ENCODE assay signal across 17 cellular contexts in genomic region chr1:84246228-84246627, GRCh38. TPM values are rescaled to one million over a fixed set of nuclear protein-coding genes. Genes with fewer than 3 reads are reported as not detected.
A peak's percentile ranks its signal among the peaks of the same experiment; 100 is the strongest.
DNase-seq lines count a peak whose midpoint lies in the region; ATAC-seq and TF ChIP-seq lines count a peak whose summit lies in the region.
"Had no signal": no experiment of that assay in that cellular context is flagged by ENCODE, and none has a peak within 500 bp of the region (broad histone marks: within the 10 kb centered on the region; RNA-seq: fewer than 3 reads in every experiment).

No MANE protein-coding gene starts in this region.

- no peak for TF ChIP-seq RAD21 in HCT116 (IDR thresholded peaks at IDR 0.05; ENCODE audit: low read depth)

- peak overlapping the region; percentile 33 for H2AFZ ChIP-seq in HCT116 (ENCODE audit: low read depth, low read length, poor library complexity, severe bottlenecking)
- H2AFZ ChIP-seq: GM23338 had no signal

- peaks cover 35% of the 10 kb centered on the region in 2 experiments for H3K4me1 ChIP-seq in HCT116 (ENCODE audit: control insufficient read depth in 1 of 2, insufficient read depth in 2 of 2, low read length in 2 of 2)
- H3K4me1 ChIP-seq in SJSA1 (replicated peaks) = peaks cover 5% of the 10 kb centered on the region
- H3K4me1 ChIP-seq: prostate gland had no signal

- peaks cover 37% of the 10 kb centered on the region for H3K9me3 Mint-ChIP-seq in progenitor cell of endocrine pancreas (ENCODE audit: low read depth)

- H4K20me1 ChIP-seq in HCT116 (ENCODE audit: insufficient read depth) = no peaks in the 10 kb centered on the region

- peak overlapping the region; percentile 46 for H3K9ac ChIP-seq in HCT116 (ENCODE audit: low read length)

- no peak for TF ChIP-seq CTCF in HCT116 (IDR thresholded peaks at IDR 0.05 in 2 of 3, conservative IDR thresholded peaks at IDR 0.05 in 1 of 3; ENCODE audit: borderline replicate concordance in 1 of 3, insufficient read depth in 1 of 3, low read depth in 2 of 3, low read length in 2 of 3)
- no peak for TF ChIP-seq CTCF in progenitor cell of endocrine pancreas (IDR thresholded peaks at IDR 0.05; ENCODE audit: unreplicated experiment)

- H3K4me3 Mint-ChIP-seq in progenitor cell of endocrine pancreas (ENCODE audit: low read depth) = peak overlapping the region; percentile 14
- H3K4me3 Mint-ChIP-seq: activated CD4-positive, alpha-beta T cell treated with anti-CD3 and anti-CD28 coated beads, Interleukin-2, amount 10 ng/mL, durations not matched to agents 24 days and 14 days; brain; GM23338; stimulated activated naive CD8-positive, alpha-beta T cell treated with anti-CD3 and anti-CD28 coated beads, Interleukin-15, Interleukin-2, amounts not matched to agents 100 ng/mL and 50 ng/mL, for 24 hours had no signal

- H3K9me3 ChIP-seq in HCT116 (ENCODE audit: control insufficient read depth in 1 of 2, insufficient read depth in 1 of 2, low read depth in 1 of 2, low read length in 2 of 2) (no peaks in the 10 kb centered on the region), SJSA1 (replicated peaks) (no peaks in the 10 kb centered on the region)
- H3K9me3 ChIP-seq: prostate gland had no signal

- peaks cover 45% of the 10 kb centered on the region for H3K36me3 Mint-ChIP-seq in progenitor cell of endocrine pancreas (ENCODE audit: insufficient read depth)

- H3K79me2 ChIP-seq in HCT116 (ENCODE audit: insufficient read depth, low read length) = no peaks in the 10 kb centered on the region

- intact Hi-C loops in HCT116 (cut with micrococcal nuclease) = loop anchor here (2.0 to 5.0 kb wide), 4 partner anchors 74 to 187 kb away; no protein-coding TSS in a partner anchor

- H3K27me3 ChIP-seq in HCT116 (ENCODE audit: insufficient read depth, low read length) (no peaks in the 10 kb centered on the region), SJSA1 (replicated peaks) (no peaks in the 10 kb centered on the region)

- CTCF ChIA-PET in HCT116 (lab: Charles Lee) = no interaction called here

- H3K27ac ChIP-seq in HCT116 (ENCODE audit: low read depth, low read length) (peak overlapping the region; percentile 95), SJSA1 (peak overlapping the region; percentile 89; the same call in 1 of the 2 replicates)
- H3K27ac ChIP-seq: prostate gland had no signal

- no peak for ATAC-seq in HCT116
- no peak for ATAC-seq in activated CD4-positive, CD25-positive, alpha-beta regulatory T cell treated with anti-CD3 and anti-CD28 coated beads, Interleukin-2, amount 50 U/mL, for 24 hours
- ATAC-seq in GM21576 (IDR thresholded peaks at IDR 0.05; ENCODE audit: unreplicated experiment) = no peak
- ATAC-seq: GM23338 had no signal

- no peaks in the 10 kb centered on the region for H3K9me2 ChIP-seq in HCT116 (ENCODE audit: insufficient read depth)

- no TSS peak for BruUV-seq in HCT116 (replicated peaks; lab: Mats Ljungman, UMichigan)

- H3K4me3 ChIP-seq in HCT116 (replicated peaks in 1 of 2; ENCODE audit: low read depth in 1 of 2, low read length in 2 of 2) = no peak overlapping the region
- H3K4me3 ChIP-seq in SJSA1 = no peak overlapping the region
- H3K4me3 ChIP-seq: GM23338, prostate gland had no signal

- peak overlapping the region; percentile 78 for H3K27ac Mint-ChIP-seq in progenitor cell of endocrine pancreas
- H3K27ac Mint-ChIP-seq: activated CD4-positive, alpha-beta T cell treated with anti-CD3 and anti-CD28 coated beads, Interleukin-2, amount 10 ng/mL, durations not matched to agents 24 days and 14 days; brain; GM23338; stimulated activated naive CD8-positive, alpha-beta T cell treated with anti-CD3 and anti-CD28 coated beads, Interleukin-15, Interleukin-2, amounts not matched to agents 100 ng/mL and 50 ng/mL, for 24 hours had no signal

- no peaks in the 10 kb centered on the region for H3K27me3 Mint-ChIP-seq in progenitor cell of endocrine pancreas
- H3K27me3 Mint-ChIP-seq: brain; stimulated activated naive CD8-positive, alpha-beta T cell treated with anti-CD3 and anti-CD28 coated beads, Interleukin-15, Interleukin-2, amounts not matched to agents 100 ng/mL and 50 ng/mL, for 24 hours had no signal

- POLR2A ChIA-PET in HCT116 (lab: Charles Lee) = interaction anchor here (1.3 kb wide), 1 partner anchor 52 kb away, joined by 3 read pairs; no protein-coding TSS in a partner anchor

- DNase-seq in HCT116 (ENCODE audit: low read depth, low spot score) = no peak
- peak in 1 of 2 experiments; percentile 4 for DNase-seq in SJSA1 (ENCODE audit: low read depth in 1 of 2, low spot score in 2 of 2)
- DNase-seq in glomerular endothelial cell (ENCODE audit: extremely low read depth, low read depth, low spot score) = peak; percentile 33
- no peak for DNase-seq in progenitor cell of endocrine pancreas (ENCODE audit: low spot score, unreplicated experiment)
- DNase-seq in iPS-NIHi7 (ENCODE audit: extremely low spot score) = no peak
- no peak for DNase-seq in NCI-H1694 treated with DMSO at 0.1 percent for 48 hours (lab: John Stamatoyannopoulos, UW)
- DNase-seq: activated CD4-positive, alpha-beta T cell treated with anti-CD3 and anti-CD28 coated beads, Interleukin-2, amount 10 ng/mL, durations not matched to agents 24 days and 14 days; activated naive CD4-positive, alpha-beta T cell treated with anti-CD3 and anti-CD28 coated beads, Interleukin-2, amount 50 U/mL, for 16 hours; NCI-H2107; NCI-H774 had no signal

- no peaks in the 10 kb centered on the region for H3K36me3 ChIP-seq in HCT116 (ENCODE audit: control insufficient read depth in 1 of 2, insufficient read depth in 2 of 2, low read length in 2 of 2)
- H3K36me3 ChIP-seq in SJSA1 = no peaks in the 10 kb centered on the region
- H3K36me3 ChIP-seq: prostate gland had no signal

- RAD21 ChIA-PET in HCT116 (lab: Charles Lee; ENCODE audit: low non-redundant PET in 1 of 2, low total read pairs in 2 of 2, uncharacterized antibody in 2 of 2, unreplicated experiment in 2 of 2) = no interaction called here

- H3K4me1 Mint-ChIP-seq in progenitor cell of endocrine pancreas (ENCODE audit: low read depth) = peaks cover 14% of the 10 kb centered on the region
- H3K4me1 Mint-ChIP-seq: brain, GM23338 had no signal

- peak overlapping the region; percentile 55 for H3K4me2 ChIP-seq in HCT116 (ENCODE audit: low read length)
- H3K4me2 ChIP-seq: GM23338 had no signal

- TF ChIP-seq POLR2A in HCT116 (IDR thresholded peaks at IDR 0.05; ENCODE audit: borderline replicate concordance, extremely low read depth, insufficient read depth, insufficient read length) = no peak

TF ChIP-seq in HCT116, 20 proteins besides CTCF, POLR2A, EP300 and RAD21:
- TF ChIP-seq ELF1 (IDR thresholded peaks at IDR 0.05; ENCODE audit: borderline replicate concordance, low read depth) (no peak), SRF (IDR thresholded peaks at IDR 0.05; ENCODE audit: low read depth) (no peak), TCF7L2 (IDR thresholded peaks at IDR 0.05; ENCODE audit: borderline replicate concordance, extremely low read depth, insufficient read depth, insufficient read length) (no peak), CEBPB (IDR thresholded peaks at IDR 0.05; ENCODE audit: low read depth) (no peak), EZH2 (IDR thresholded peaks at IDR 0.05) (no peak), SP1 (IDR thresholded peaks at IDR 0.05; ENCODE audit: low read depth) (no peak), EZH2phosphoT487 (IDR thresholded peaks at IDR 0.05; ENCODE audit: borderline replicate concordance) (no peak), ZBTB33 (IDR thresholded peaks at IDR 0.05; ENCODE audit: extremely low read depth, insufficient replicate concordance, low read length) (no peak), ZNF274 (IDR thresholded peaks at IDR 0.05; ENCODE audit: low read depth, low read length) (no peak), SIN3A (IDR thresholded peaks at IDR 0.05; ENCODE audit: low read depth) (no peak), MAX (IDR thresholded peaks at IDR 0.05) (no peak)

RNA-seq across cellular contexts. Expression of gene SAMD13, which starts 55.3 kb away (rescaled TPM):
- total RNA-seq in HCT116 (2021; ENCODE audit: unreplicated experiment) (14.9 TPM), glomerular endothelial cell (1.3 and 1.5 TPM in 2 replicates), progenitor cell of endocrine pancreas (10.4 and 14.3 TPM in 2 replicates)
- polyA plus RNA-seq in HCT116 (2012) = 4.8 and 7.6 TPM in 2 replicates
- 1.3 TPM in 1 of 2 replicates, not detected in the other for total RNA-seq in SJSA1 (2014; rRNA removed; shearing (Covaris generic))
- total RNA-seq: T-helper 2 cell treated with Interferon-gamma antibody and Interleukin-4, amounts not matched to agents 100 ng/mL and 5 ng/mL, for 36 hours had no signal
